ENCODE assay signal across 34 cellular contexts in genomic region chr2:12839339-12839738, GRCh38.
"Had no signal": no experiment of that assay in that cellular context is flagged by ENCODE, and none has a peak within 500 bp of the region (broad histone marks: within the 10 kb centered on the region; RNA-seq: fewer than 3 reads in every experiment).

No MANE protein-coding gene starts in this region.

- H3K36me3 ChIP-seq: MG63 had no signal

- H3K4me3 ChIP-seq: MG63 had no signal

- H3K27me3 ChIP-seq: MG63 had no signal

- DNase-seq: Karpas-422, Kasumi-1, MG63, MM.1S, MV-4-11, NCI-H1048, NCI-H1092, NCI-H1092 treated with DMSO at 0.1 percent for 48 hours, NCI-H1105, NCI-H1105 treated with DMSO at 0.1 percent for 48 hours, NCI-H1417, NCI-H1417 treated with DMSO at 0.1 percent for 48 hours, NCI-H1436, NCI-H1436 treated with DMSO at 0.1 percent for 48 hours, NCI-H146, NCI-H1694, NCI-H1694 treated with DMSO at 0.1 percent for 48 hours, NCI-H187, NCI-H187 treated with DMSO at 0.1 percent for 48 hours, NCI-H1930, NCI-H2029, NCI-H2029 treated with DMSO at 0.1 percent for 48 hours, NCI-H2081, NCI-H2081 treated with DMSO at 0.1 percent for 48 hours, NCI-H2107, NCI-H2171, NCI-H2171 treated with DMSO at 0.1 percent for 48 hours, NCI-H2227 treated with DMSO at 0.1 percent for 48 hours, NCI-H226, NCI-H345, NCI-H446, NCI-H446 treated with DMSO at 0.1 percent for 48 hours, NCI-H510A, NCI-H510A treated with DMSO at 0.1 percent for 48 hours had no signal
